In genomic region chr12:30972035-30972434, GRCh38 we compare ENCODE assay signal across 26 cellular contexts.
"Had no signal": no experiment of that assay in that cellular context is flagged by ENCODE, and none has a peak within 500 bp of the region (broad histone marks: within the 10 kb centered on the region; RNA-seq: fewer than 3 reads in every experiment).

No MANE protein-coding gene starts in this region.

- FAIRE-seq: urothelium cell line had no signal

- H3K9me3 ChIP-seq: stomach, suprapubic skin, testis, thoracic aorta, thyroid gland, tibial artery, tibial nerve, transverse colon, upper lobe of left lung, upper lobe of right lung, uterus, vagina had no signal

- H3K36me3 ChIP-seq: stomach, suprapubic skin, thoracic aorta, thyroid gland, tibial artery, tibial nerve, transverse colon, upper lobe of left lung, upper lobe of right lung, uterus, vagina had no signal

- H3K4me1 ChIP-seq: testis, thyroid gland, uterus had no signal

- DNase-seq: stimulated activated CD4-positive, alpha-beta T cell treated with anti-CD3 and anti-CD28 coated beads, Interleukin-2, amount 100 ng/mL, for 48 hours; stimulated activated CD4-positive, alpha-beta T cell treated with anti-CD3 and anti-CD28 coated beads, Interleukin-4, amount 100 ng/mL, for 1 hour; stimulated activated CD4-positive, alpha-beta T cell treated with anti-CD3 and anti-CD28 coated beads, Interleukin-4, amount 100 ng/mL, for 24 hours; stimulated activated CD4-positive, alpha-beta T cell treated with anti-CD3 and anti-CD28 coated beads, Interleukin-4, amount 100 ng/mL, for 4 hours; stimulated activated CD8-positive, alpha-beta memory T cell treated with anti-CD3 and anti-CD28 coated beads, Interleukin-4, amount 100 ng/mL, for 48 hours; stimulated activated naive B cell treated with anti-CD40 and anti-IgM and Interleukin-4, amounts not matched to agents 10 μg/mL and 1 μg/mL and 100 μg/mL, for 72 hours; stimulated activated naive CD4-positive, alpha-beta T cell; stimulated activated naive CD4-positive, alpha-beta T cell treated with Interleukin-2 at 50 U/mL for 16 hours; stimulated activated naive CD8-positive, alpha-beta T cell treated with anti-CD3 and anti-CD28 coated beads, Interleukin-15, amount 100 ng/mL, for 72 hours; stimulated activated naive CD8-positive, alpha-beta T cell treated with anti-CD3 and anti-CD28 coated beads, Interleukin-15, Interleukin-2, amounts not matched to agents 100 U/mL and 50 U/mL, for 24 hours; stomach; testis; thyroid gland; tibial artery; transverse colon; trophoblast cell; upper lobe of left lung; upper lobe of right lung; uterus had no signal

- H3K27me3 ChIP-seq: testis, thyroid gland, tibial nerve, transverse colon, upper lobe of left lung, upper lobe of right lung, uterus, vagina had no signal

- ATAC-seq: stimulated activated effector memory CD8-positive, alpha-beta T cell treated with anti-CD3 and anti-CD28 coated beads, Interleukin-12 subunit alpha, Interleukin-12 subunit beta, amount 100 ng/mL, for 72 hours; stimulated activated memory B cell treated with anti-CD40 and anti-IgM and Interleukin-4, amounts not matched to agents 10 μg/mL and 1 μg/mL and 100 μg/mL, for 72 hours; stimulated activated naive B cell treated with anti-CD40 and anti-IgM and Interleukin-4, amounts not matched to agents 10 μg/mL and 1 μg/mL and 100 μg/mL, for 72 hours; stimulated activated naive CD8-positive, alpha-beta T cell treated with anti-CD3 and anti-CD28 coated beads, Interleukin-15, amount 100 ng/mL, for 72 hours; stimulated activated naive CD8-positive, alpha-beta T cell treated with anti-CD3 and anti-CD28 coated beads, Interleukin-15, Interleukin-2, amounts not matched to agents 100 U/mL and 50 U/mL, for 24 hours; upper lobe of right lung had no signal

- H3K4me3 ChIP-seq: stomach, suprapubic skin, testis, thoracic aorta, thyroid gland, tibial artery, tibial nerve, transverse colon, upper lobe of left lung, upper lobe of right lung, uterus, vagina had no signal

- H3K27ac ChIP-seq: stomach, suprapubic skin, testis, thoracic aorta, thyroid gland, tibial artery, tibial nerve, transverse colon, upper lobe of left lung, upper lobe of right lung, uterus, vagina had no signal
